In genomic region chr10:26528715-26529393, GRCh38 we compare ENCODE assay signal across 15 cellular contexts.
DNase-seq lines count a peak whose midpoint lies in the region; ATAC-seq, FAIRE-seq and TF ChIP-seq lines count a peak whose summit lies in the region.
"Had no signal": no experiment of that assay in that cellular context is flagged by ENCODE, and none has a peak within 500 bp of the region (broad histone marks: within the 10 kb centered on the region; RNA-seq: fewer than 3 reads in every experiment).

No MANE protein-coding gene starts in this region.

- ATAC-seq in activated CD8-positive, alpha-beta T cell treated with anti-CD3 and anti-CD28 coated beads for 36 hours, result no peak
- ATAC-seq in activated CD8-positive, alpha-beta T cell treated with anti-CD3 and anti-CD28 coated beads, Interleukin-2, amount 10 ng/mL, durations not matched to agents 7 days and 5 days, result no peak
- ATAC-seq in GM21515 (IDR thresholded peaks at IDR 0.05; ENCODE audit: unreplicated experiment), result peak; percentile 71
- peak; percentile 63 for ATAC-seq in HG03175 (IDR thresholded peaks at IDR 0.05; ENCODE audit: unreplicated experiment)
- peak; percentile 48 for ATAC-seq in naive thymus-derived CD4-positive, alpha-beta T cell
- ATAC-seq in lower lobe of right lung, result no peak
- ATAC-seq: GM23338 had no signal

- H3K27ac Mint-ChIP-seq in activated CD8-positive, alpha-beta T cell treated with anti-CD3 and anti-CD28 coated beads for 36 hours, result peak overlapping the region; percentile 13
- H3K27ac Mint-ChIP-seq in activated CD8-positive, alpha-beta T cell treated with anti-CD3 and anti-CD28 coated beads, Interleukin-2, amount 10 ng/mL, durations not matched to agents 7 days and 5 days, result no peak overlapping the region
- peak overlapping the region in 8 of 9 donors; percentile 37 to 78 (median 58) for H3K27ac Mint-ChIP-seq in naive thymus-derived CD4-positive, alpha-beta T cell
- H3K27ac Mint-ChIP-seq: activated T-helper 2 cell treated with anti-CD3 and anti-CD28 coated beads, Interferon-gamma antibody, Interleukin-2, Interleukin-4, amounts not matched to agents 10 μg/mL and 5 μg/mL and 100 μg/mL, durations not matched to agents 14 hours and 24 hours and 36 hours; GM23338 had no signal

- no peak for TF ChIP-seq POLR2A in GM12892 (IDR thresholded peaks at IDR 0.05; ENCODE audit: low read depth, low read length)

- FAIRE-seq in GM12892 (lab: Jason Lieb, UNC), result no peak
- FAIRE-seq: A204.1, TTC549 had no signal

- peaks cover 55% of the 10 kb centered on the region for H3K36me3 Mint-ChIP-seq in activated CD8-positive, alpha-beta T cell treated with anti-CD3 and anti-CD28 coated beads for 36 hours (ENCODE audit: low read depth)
- H3K36me3 Mint-ChIP-seq in activated CD8-positive, alpha-beta T cell treated with anti-CD3 and anti-CD28 coated beads, Interleukin-2, amount 10 ng/mL, durations not matched to agents 7 days and 5 days (ENCODE audit: low read depth), result peaks cover 57% of the 10 kb centered on the region
- peaks cover 17 to 66% (median 39%) of the 10 kb centered on the region in 5 donors for H3K36me3 Mint-ChIP-seq in naive thymus-derived CD4-positive, alpha-beta T cell

- no peaks in the 10 kb centered on the region for H3K9me3 ChIP-seq in naive thymus-derived CD4-positive, alpha-beta T cell (ENCODE audit: control insufficient read depth in 2 of 3, low read length in 3 of 3)
- no peaks in the 10 kb centered on the region for H3K9me3 ChIP-seq in lower lobe of right lung
- H3K9me3 ChIP-seq: left ventricle myocardium inferior had no signal

- POLR2A ChIA-PET in activated CD8-positive, alpha-beta T cell treated with anti-CD3 and anti-CD28 coated beads for 36 hours (lab: Charles Lee), result interaction anchor here (1.0 kb wide), 1 partner anchor 13 kb away, joined by 3 read pairs; no protein-coding TSS in a partner anchor
- POLR2A ChIA-PET in activated CD8-positive, alpha-beta T cell treated with anti-CD3 and anti-CD28 coated beads, Interleukin-2, amount 10 ng/mL, durations not matched to agents 7 days and 5 days (lab: Charles Lee), result no interaction called here
- POLR2A ChIA-PET in naive thymus-derived CD4-positive, alpha-beta T cell (lab: Charles Lee), result no interaction called here

- H3K4me3 Mint-ChIP-seq in activated CD8-positive, alpha-beta T cell treated with anti-CD3 and anti-CD28 coated beads for 36 hours, result no peak overlapping the region
- H3K4me3 Mint-ChIP-seq in activated CD8-positive, alpha-beta T cell treated with anti-CD3 and anti-CD28 coated beads, Interleukin-2, amount 10 ng/mL, durations not matched to agents 7 days and 5 days, result no peak overlapping the region
- no peak overlapping the region for H3K4me3 Mint-ChIP-seq in naive thymus-derived CD4-positive, alpha-beta T cell
- H3K4me3 Mint-ChIP-seq: GM23338 had no signal

- no peak overlapping the region for H3K4me3 ChIP-seq in naive thymus-derived CD4-positive, alpha-beta T cell (ENCODE audit: low read length)
- no peak overlapping the region for H3K4me3 ChIP-seq in lower lobe of right lung
- H3K4me3 ChIP-seq: GM23338, left ventricle myocardium inferior had no signal

- intact Hi-C loops in activated CD8-positive, alpha-beta T cell treated with anti-CD3 and anti-CD28 coated beads for 36 hours (cut with micrococcal nuclease), result no loop called here
- intact Hi-C loops in naive thymus-derived CD4-positive, alpha-beta T cell (cut with micrococcal nuclease), result no loop called here
- intact Hi-C loops in lower lobe of right lung (cut with DNase I), result no loop called here

- H3K27me3 ChIP-seq in naive thymus-derived CD4-positive, alpha-beta T cell (ENCODE audit: control insufficient read depth in 2 of 2, insufficient read depth in 2 of 2, low read length in 2 of 2), result no peaks in the 10 kb centered on the region
- H3K27me3 ChIP-seq in lower lobe of right lung (ENCODE audit: low read depth), result no peaks in the 10 kb centered on the region

- peaks cover 4 to 66% (median 7%) of the 10 kb centered on the region in 3 experiments for H3K36me3 ChIP-seq in naive thymus-derived CD4-positive, alpha-beta T cell (ENCODE audit: control insufficient read depth in 2 of 3, insufficient read depth in 3 of 3, low read length in 3 of 3)
- peaks cover 36% of the 10 kb centered on the region for H3K36me3 ChIP-seq in lower lobe of right lung
- H3K36me3 ChIP-seq: left ventricle myocardium inferior had no signal

- peaks cover 33% of the 10 kb centered on the region for H3K4me1 Mint-ChIP-seq in activated CD8-positive, alpha-beta T cell treated with anti-CD3 and anti-CD28 coated beads for 36 hours (ENCODE audit: low read depth)
- H3K4me1 Mint-ChIP-seq in activated CD8-positive, alpha-beta T cell treated with anti-CD3 and anti-CD28 coated beads, Interleukin-2, amount 10 ng/mL, durations not matched to agents 7 days and 5 days (ENCODE audit: low read depth), result peaks cover 18% of the 10 kb centered on the region
- H3K4me1 Mint-ChIP-seq in naive thymus-derived CD4-positive, alpha-beta T cell, result peaks cover 6 to 34% (median 25%) of the 10 kb centered on the region in 7 donors

- CTCF ChIA-PET in activated CD8-positive, alpha-beta T cell treated with anti-CD3 and anti-CD28 coated beads for 36 hours (lab: Charles Lee), result interaction anchor here (1.3 to 1.4 kb wide), 2 partner anchors 9 to 11 kb away, joined by 3 to 4 read pairs; no protein-coding TSS in a partner anchor
- CTCF ChIA-PET in activated CD8-positive, alpha-beta T cell treated with anti-CD3 and anti-CD28 coated beads, Interleukin-2, amount 10 ng/mL, durations not matched to agents 7 days and 5 days (lab: Charles Lee), result no interaction called here
- CTCF ChIA-PET in naive thymus-derived CD4-positive, alpha-beta T cell (lab: Charles Lee), result interaction anchor here (0.6 to 0.7 kb wide), 2 partner anchors 19 to 27 kb away, joined by 3 read pairs; no protein-coding TSS in a partner anchor

- no peaks in the 10 kb centered on the region for H3K27me3 Mint-ChIP-seq in activated CD8-positive, alpha-beta T cell treated with anti-CD3 and anti-CD28 coated beads for 36 hours
- H3K27me3 Mint-ChIP-seq in activated CD8-positive, alpha-beta T cell treated with anti-CD3 and anti-CD28 coated beads, Interleukin-2, amount 10 ng/mL, durations not matched to agents 7 days and 5 days (ENCODE audit: low read depth), result no peaks in the 10 kb centered on the region
- no peaks in the 10 kb centered on the region for H3K27me3 Mint-ChIP-seq in naive thymus-derived CD4-positive, alpha-beta T cell

- no peak for TF ChIP-seq CTCF in activated CD8-positive, alpha-beta T cell treated with anti-CD3 and anti-CD28 coated beads for 36 hours (IDR thresholded peaks at IDR 0.05)
- TF ChIP-seq CTCF in lower lobe of right lung (IDR thresholded peaks at IDR 0.05), result no peak

- DNase-seq in activated CD8-positive, alpha-beta T cell treated with anti-CD3 and anti-CD28 coated beads for 36 hours, result no peak
- no peak for DNase-seq in activated CD8-positive, alpha-beta T cell treated with anti-CD3 and anti-CD28 coated beads, Interleukin-2, amount 10 ng/mL, durations not matched to agents 7 days and 5 days
- no peak for DNase-seq in naive thymus-derived CD4-positive, alpha-beta T cell
- no peak for DNase-seq in lower lobe of right lung
- DNase-seq in GM12892 (ENCODE audit: insufficient read length), result no peak
- no peak for DNase-seq in NCI-H128 (lab: John Stamatoyannopoulos, UW; ENCODE audit: unreplicated experiment)
- DNase-seq: left ventricle myocardium inferior; stimulated activated CD4-positive, alpha-beta T cell treated with anti-CD3 and anti-CD28 coated beads, Interleukin-4, amount 100 ng/mL, for 4 hours had no signal

- H3K4me1 ChIP-seq in naive thymus-derived CD4-positive, alpha-beta T cell (ENCODE audit: control insufficient read depth in 2 of 2, insufficient read depth in 2 of 2, low read length in 2 of 2), result no peaks in the 10 kb centered on the region
- H3K4me1 ChIP-seq in lower lobe of right lung, result no peaks in the 10 kb centered on the region
- H3K4me1 ChIP-seq: left ventricle myocardium inferior, parathyroid adenoma had no signal

- no peak overlapping the region for H3K27ac ChIP-seq in naive thymus-derived CD4-positive, alpha-beta T cell (ENCODE audit: low read depth, low read length)
- H3K27ac ChIP-seq in lower lobe of right lung, result no peak overlapping the region
- H3K27ac ChIP-seq: left ventricle myocardium inferior, parathyroid adenoma had no signal

- H3K9me3 Mint-ChIP-seq in activated CD8-positive, alpha-beta T cell treated with anti-CD3 and anti-CD28 coated beads for 36 hours, result no peaks in the 10 kb centered on the region
- no peaks in the 10 kb centered on the region for H3K9me3 Mint-ChIP-seq in activated CD8-positive, alpha-beta T cell treated with anti-CD3 and anti-CD28 coated beads, Interleukin-2, amount 10 ng/mL, durations not matched to agents 7 days and 5 days (ENCODE audit: insufficient read depth)
- no peaks in the 10 kb centered on the region for H3K9me3 Mint-ChIP-seq in naive thymus-derived CD4-positive, alpha-beta T cell
- H3K9me3 Mint-ChIP-seq: activated T-helper 2 cell treated with anti-CD3 and anti-CD28 coated beads, Interferon-gamma antibody, Interleukin-2, Interleukin-4, amounts not matched to agents 10 μg/mL and 5 μg/mL and 100 μg/mL, durations not matched to agents 14 hours and 24 hours and 36 hours; GM23338 had no signal

Comparison
In these comparisons a context has a peak if more than half of its experiments do, and no peak if none do; other contexts are left out.
1. ATAC-seq: peak in GM21515 (single experiment), HG03175 (single experiment) and naive thymus-derived CD4-positive, alpha-beta T cell (single experiment); none in activated CD8-positive, alpha-beta T cell treated with anti-CD3 and anti-CD28 coated beads for 36 hours (single experiment), activated CD8-positive, alpha-beta T cell treated with anti-CD3 and anti-CD28 coated beads, Interleukin-2, amount 10 ng/mL, durations not matched to agents 7 days and 5 days (single experiment) and lower lobe of right lung (0 of 2).